Comparison of ENCODE assay signal across 8 cellular contexts in genomic region chr4:48780867-48781219, GRCh38.
DNase-seq lines count a peak whose midpoint lies in the region; ATAC-seq lines count a peak whose summit lies in the region.

No MANE protein-coding gene starts in this region.

- peak overlapping the region; percentile 94 for H3K4me3 Mint-ChIP-seq in activated naive CD8-positive, alpha-beta T cell

- H3K27ac ChIP-seq in iPS DF 6.9 (ENCODE audit: low read length) (no peak overlapping the region), skin epidermis (peak overlapping the region in 20 of 21 experiments; percentile 31 to 98 (median 82))

- H3K4me1 ChIP-seq in iPS DF 6.9 (ENCODE audit: control insufficient read depth, insufficient read depth, low read length): no peaks in the 10 kb centered on the region

- ATAC-seq in GM18520 (IDR thresholded peaks at IDR 0.05; ENCODE audit: unreplicated experiment): no peak
- no peak for ATAC-seq in GM21717 (IDR thresholded peaks at IDR 0.05; ENCODE audit: unreplicated experiment)

- H3K36me3 Mint-ChIP-seq in activated naive CD8-positive, alpha-beta T cell: no peaks in the 10 kb centered on the region

- H3K4me3 ChIP-seq in GM08714 (ENCODE audit: low read length) (peak overlapping the region; percentile 100), iPS DF 6.9 (ENCODE audit: low read length) (peak overlapping the region; percentile 45; the same call in 1 of the 2 replicates), skin epidermis (peak overlapping the region; percentile 65 to 97 (median 88))

- peak overlapping the region; percentile 96 for H3K27ac Mint-ChIP-seq in activated naive CD8-positive, alpha-beta T cell

- DNase-seq in NOMO-1 treated with DMSO at 0.1 percent for 48 hours (lab: John Stamatoyannopoulos, UW; ENCODE audit: unreplicated experiment) (peak; percentile 45), iPS DF 6.9 (ENCODE audit: low read depth, low spot score) (no peak), NCI-H1092 (lab: John Stamatoyannopoulos, UW) (no peak)

- H3K4me1 Mint-ChIP-seq in activated naive CD8-positive, alpha-beta T cell (ENCODE audit: low read depth): peaks cover 40% of the 10 kb centered on the region

- no peaks in the 10 kb centered on the region for H3K27me3 ChIP-seq in iPS DF 6.9 (ENCODE audit: control insufficient read depth, insufficient read depth, low read length)

- no CpG with 5 or more reads among the region's 10 CpGs for WGBS in iPS DF 6.9 (ENCODE audit: insufficient coverage, insufficient read length)

- H3K36me3 ChIP-seq in iPS DF 6.9 (ENCODE audit: control insufficient read depth, insufficient read depth, low read length): no peaks in the 10 kb centered on the region; the same call in 1 of the 2 replicates

- H3K27me3 Mint-ChIP-seq in activated naive CD8-positive, alpha-beta T cell: no peaks in the 10 kb centered on the region

- H3K9me3 Mint-ChIP-seq in activated naive CD8-positive, alpha-beta T cell (ENCODE audit: low read depth): no peaks in the 10 kb centered on the region

- no peaks in the 10 kb centered on the region for H3K9me3 ChIP-seq in iPS DF 6.9 (ENCODE audit: control insufficient read depth, insufficient read depth, low read length)

Comparison
In these comparisons a context has a peak if more than half of its experiments do, and no peak if none do; other contexts are left out.
1. H3K4me3 ChIP-seq: peak in every context shown above with its lines; median percentile 100 in GM08714; 88 in skin epidermis; 45 in iPS DF 6.9.